In genomic region chr14:73246387-73247150, GRCh38 we compare ENCODE assay signal across 7 cellular contexts. TPM values are rescaled to one million over a fixed set of nuclear protein-coding genes. Genes with fewer than 3 reads are reported as not detected.
DNase-seq lines count a peak whose midpoint lies in the region; ATAC-seq, FAIRE-seq and TF ChIP-seq lines count a peak whose summit lies in the region.

No MANE protein-coding gene starts in this region.

- no peaks in the 10 kb centered on the region for H3K36me3 ChIP-seq in RWPE2 (ENCODE audit: low read depth)
- H3K36me3 ChIP-seq in esophagus squamous epithelium, result peaks cover 0 to 11% (median 0%) of the 10 kb centered on the region in 3 donors
- H3K36me3 ChIP-seq in skeletal muscle tissue (ENCODE audit: control insufficient read depth in 3 of 3, insufficient read depth in 3 of 3, low read length in 3 of 3), result no peaks in the 10 kb centered on the region
- H3K36me3 ChIP-seq in testis (ENCODE audit: low read depth, missing control alignments), result no peaks in the 10 kb centered on the region

- H3K9me3 ChIP-seq in RWPE2 (ENCODE audit: severe bottlenecking) (no peaks in the 10 kb centered on the region), esophagus squamous epithelium (no peaks in the 10 kb centered on the region), skeletal muscle tissue (ENCODE audit: control insufficient read depth in 3 of 3, low read length in 3 of 3) (no peaks in the 10 kb centered on the region), testis (no peaks in the 10 kb centered on the region)

- peak overlapping the region; percentile 35 for H3K4me3 ChIP-seq in RWPE2 (ENCODE audit: severe bottlenecking)
- H3K4me3 ChIP-seq in esophagus squamous epithelium, result peak overlapping the region; percentile 44 to 79 (median 58)
- peak overlapping the region; percentile 30 to 56 (median 43) for H3K4me3 ChIP-seq in skeletal muscle tissue (ENCODE audit: low read length in 3 of 3)
- peak overlapping the region in 1 of 2 donors; percentile 53 for H3K4me3 ChIP-seq in testis

- intact Hi-C loops in esophagus squamous epithelium (cut with DNase I), result no loop called here
- intact Hi-C loops in testis (cut with DNase I; ENCODE audit: low total_unique reads), result loop anchor here (10.0 kb wide), 1 partner anchor 648 kb away; no protein-coding TSS in a partner anchor

- no peak overlapping the region for H3K9ac ChIP-seq in skeletal muscle tissue (ENCODE audit: low read depth in 1 of 3, low read length in 3 of 3)

- H3K27me3 ChIP-seq in RWPE2 (ENCODE audit: insufficient read depth, poor library complexity, severe bottlenecking) (no peaks in the 10 kb centered on the region), esophagus squamous epithelium (no peaks in the 10 kb centered on the region), skeletal muscle tissue (ENCODE audit: control insufficient read depth in 3 of 3, insufficient read depth in 3 of 3, low read length in 3 of 3) (peaks cover 6 to 33% (median 32%) of the 10 kb centered on the region in 3 donors), testis (no peaks in the 10 kb centered on the region)

- peaks cover 6% of the 10 kb centered on the region for H3K4me1 ChIP-seq in RWPE2 (ENCODE audit: insufficient read depth, poor library complexity, severe bottlenecking)
- H3K4me1 ChIP-seq in esophagus squamous epithelium, result peaks cover 19 to 41% (median 23%) of the 10 kb centered on the region in 3 donors
- peaks cover 0 to 6% (median 3%) of the 10 kb centered on the region in 3 donors for H3K4me1 ChIP-seq in skeletal muscle tissue (ENCODE audit: control insufficient read depth in 3 of 3, insufficient read depth in 3 of 3, low read length in 3 of 3)
- no peaks in the 10 kb centered on the region for H3K4me1 ChIP-seq in testis

- WGBS in esophagus squamous epithelium, 2 donors, result 54 to 72% methylated on average over 14 to 16 of the region's 18 CpGs
- WGBS in testis, 2 donors, result 54 to 64% methylated on average over 18 of the region's 18 CpGs

- TF ChIP-seq CTCF in RWPE2 (IDR thresholded peaks at IDR 0.05; ENCODE audit: poor library complexity, severe bottlenecking), result no peak
- no peak for TF ChIP-seq CTCF in esophagus squamous epithelium (IDR thresholded peaks at IDR 0.05)
- no peak for TF ChIP-seq CTCF in testis (IDR thresholded peaks at IDR 0.05)

- ATAC-seq in RWPE2 (ENCODE audit: low read depth), result no peak

- FAIRE-seq in GM18507 (lab: Jason Lieb, UNC), result peak; percentile 18

- H3K27ac ChIP-seq in RWPE2 (ENCODE audit: poor library complexity, severe bottlenecking), result no peak overlapping the region
- H3K27ac ChIP-seq in esophagus squamous epithelium, result peak overlapping the region in 1 of 4 donors; percentile 44
- no peak overlapping the region for H3K27ac ChIP-seq in skeletal muscle tissue (ENCODE audit: low read depth, low read length)
- no peak overlapping the region for H3K27ac ChIP-seq in substantia nigra (ENCODE audit: low read depth, low read length, poor library complexity, severe bottlenecking)
- no peak overlapping the region for H3K27ac ChIP-seq in testis

- TF ChIP-seq POLR2A in esophagus squamous epithelium (IDR thresholded peaks at IDR 0.05), result no peak
- TF ChIP-seq POLR2A in testis (IDR thresholded peaks at IDR 0.05), result no peak

- no peak for DNase-seq in GM18507 (ENCODE audit: extremely low spot score, insufficient read length, low read depth)
- peak; percentile 13 for DNase-seq in RWPE2 (ENCODE audit: low spot score)
- DNase-seq in esophagus squamous epithelium (lab: John Stamatoyannopoulos, UW), result no peak
- DNase-seq in substantia nigra (lab: John Stamatoyannopoulos, UW), result no peak
- no peak for DNase-seq in testis
- DNase-seq in NCI-H1417 (lab: John Stamatoyannopoulos, UW), result no peak

RNA-seq across cellular contexts. Expression of gene PAPLN, which starts 9.3 kb away (rescaled TPM):
- total RNA-seq in esophagus squamous epithelium (10 to 100 TPM in 1 of 4 donors, 1 to 10 TPM in 3; 2.2 to 12.6 (median 5.4) TPM), skeletal muscle tissue (1.6 TPM), testis (10 to 100 TPM; 24.5 to 33.4 TPM)
- 12.4 TPM for polyA plus RNA-seq in testis (ENCODE audit: insufficient read depth, low read depth, low replicate concordance)
